ENCODE assay signal across 19 cellular contexts in the genomic region with DNA sequence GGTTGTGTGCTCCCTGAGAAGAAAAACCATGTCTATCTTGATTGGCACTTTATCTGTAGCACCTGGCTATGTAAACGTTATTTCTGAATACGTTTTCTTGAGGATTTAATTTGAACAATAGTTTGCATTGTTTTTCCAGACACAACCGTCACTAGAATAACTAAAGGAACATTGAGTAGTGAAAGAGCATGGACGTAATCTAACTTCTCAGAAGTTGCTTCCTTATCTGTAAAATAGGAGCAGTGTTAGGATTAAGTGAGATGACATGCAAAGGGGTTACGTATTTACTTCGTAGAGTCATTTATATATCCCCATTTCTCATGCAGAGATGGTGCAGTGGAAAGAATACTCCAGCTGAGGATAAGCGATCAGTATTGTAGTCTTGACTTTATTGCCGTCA.
"Had no signal": no experiment of that assay in that cellular context is flagged by ENCODE, and none has a peak within 500 bp of the region (broad histone marks: within the 10 kb centered on the region; RNA-seq: fewer than 3 reads in every experiment).

No MANE protein-coding gene starts in this region.

- H3K36me3 ChIP-seq: brain microvascular endothelial cell, pancreas had no signal

- ATAC-seq: pancreas had no signal

- H3K4me3 Mint-ChIP-seq: activated CD4-positive, alpha-beta memory T cell treated with anti-CD3 and anti-CD28 coated beads, Interleukin-2, amount 10 ng/mL, durations not matched to agents 7 days and 5 days; activated naive CD8-positive, alpha-beta T cell treated with anti-CD3 and anti-CD28 coated beads, Interleukin-2, amount 10 ng/mL, durations not matched to agents 7 days and 5 days; central memory CD8-positive, alpha-beta T cell had no signal

- H3K27ac ChIP-seq: brain microvascular endothelial cell, coronary artery, pancreas, stomach, WERI-Rb-1 had no signal

- H3K9me3 ChIP-seq: esophagus squamous epithelium, pancreas, stomach had no signal

- H3K4me3 ChIP-seq: coronary artery, esophagus squamous epithelium, pancreas, stomach had no signal

- H3K27me3 ChIP-seq: brain microvascular endothelial cell, esophagus squamous epithelium, pancreas, stomach had no signal

- H3K27me3 Mint-ChIP-seq: activated CD4-positive, alpha-beta memory T cell treated with anti-CD3 and anti-CD28 coated beads, Interleukin-2, amount 10 ng/mL, durations not matched to agents 7 days and 5 days; activated naive CD8-positive, alpha-beta T cell treated with anti-CD3 and anti-CD28 coated beads, Interleukin-2, amount 10 ng/mL, durations not matched to agents 7 days and 5 days; central memory CD8-positive, alpha-beta T cell had no signal

- DNase-seq: activated CD4-positive, alpha-beta memory T cell treated with anti-CD3 and anti-CD28 coated beads, Interleukin-2, amount 10 ng/mL, durations not matched to agents 7 days and 5 days; activated CD4-positive, alpha-beta T cell treated with anti-CD3 and anti-CD28 coated beads for 4 hours; activated CD8-positive, alpha-beta memory T cell treated with anti-CD3 and anti-CD28 coated beads, Interleukin-2, amount 50 U/mL, for 4 hours; activated gamma-delta T cell; activated naive CD8-positive, alpha-beta T cell treated with anti-CD3 and anti-CD28 coated beads, Interleukin-2, amount 10 ng/mL, durations not matched to agents 7 days and 5 days; activated T-cell treated with anti-CD3 and anti-CD28 coated beads, Interleukin-2, amount 50 U/mL, for 48 hours; anterior cingulate cortex; brain microvascular endothelial cell; esophagus squamous epithelium; hypothalamus; pancreas; stimulated activated CD4-positive, alpha-beta T cell treated with anti-CD3 and anti-CD28 coated beads, Interleukin-12 subunit alpha, Interleukin-12 subunit beta, amount 100 ng/mL, for 4 hours; stimulated activated CD4-positive, alpha-beta T cell treated with anti-CD3 and anti-CD28 coated beads, Interleukin-2, amount 100 ng/mL, for 24 hours; stomach; T-helper 1 cell; T1000; WERI-Rb-1 had no signal

- H3K27ac Mint-ChIP-seq: activated CD4-positive, alpha-beta memory T cell treated with anti-CD3 and anti-CD28 coated beads, Interleukin-2, amount 10 ng/mL, durations not matched to agents 7 days and 5 days; activated naive CD8-positive, alpha-beta T cell treated with anti-CD3 and anti-CD28 coated beads, Interleukin-2, amount 10 ng/mL, durations not matched to agents 7 days and 5 days had no signal

- H3K9me3 Mint-ChIP-seq: activated CD4-positive, alpha-beta memory T cell treated with anti-CD3 and anti-CD28 coated beads, Interleukin-2, amount 10 ng/mL, durations not matched to agents 7 days and 5 days; activated naive CD8-positive, alpha-beta T cell treated with anti-CD3 and anti-CD28 coated beads, Interleukin-2, amount 10 ng/mL, durations not matched to agents 7 days and 5 days; central memory CD8-positive, alpha-beta T cell had no signal
